In genomic region chr16:47657977-47658376, GRCh38 we compare ENCODE assay signal across 7 cellular contexts.
"Had no signal": no experiment of that assay in that cellular context is flagged by ENCODE, and none has a peak within 500 bp of the region (broad histone marks: within the 10 kb centered on the region; RNA-seq: fewer than 3 reads in every experiment).

No MANE protein-coding gene starts in this region.

- DNase-seq: GM23248, GOT3, H7, KG1 had no signal

- H3K4me1 ChIP-seq: HAP-1 had no signal

- H3K9ac ChIP-seq: GM23248 had no signal

- H2AFZ ChIP-seq: GM23248 had no signal

- H3K9me3 ChIP-seq: HAP-1 had no signal

- H3K27ac ChIP-seq: GM23248 had no signal

- H3K4me3 ChIP-seq: GM23248, HAP-1 had no signal

- FAIRE-seq: HTR-8/SVneo had no signal

- ATAC-seq: HCT116 had no signal
